ENCODE assay signal across 8 cellular contexts in genomic region chr4:2261853-2262144, GRCh38. TPM values are rescaled to one million over a fixed set of nuclear protein-coding genes. Genes with fewer than 3 reads are reported as not detected.
DNase-seq lines count a peak whose midpoint lies in the region; ATAC-seq and TF ChIP-seq lines count a peak whose summit lies in the region.

Gene MXD4, minus strand, starts transcription at chr4:2262109. Its CDS starts 129 bp downstream, at chr4:2261980.

- H3K27ac ChIP-seq in breast epithelium (peak within 1 kb of the TSS; percentile 86 to 96), liver (ENCODE audit: low read depth in 1 of 2, low read length in 2 of 2) (peak within 1 kb of the TSS; percentile 81 to 85), thoracic aorta (peak within 1 kb of the TSS; percentile 91 to 93)

- DNase-seq in GM12864 (ENCODE audit: low read depth): no peak
- DNase-seq in breast epithelium (ENCODE audit: low spot score in 2 of 2): no peak
- no peak for DNase-seq in thoracic aorta (ENCODE audit: low spot score)
- no peak for DNase-seq in AG20443 (ENCODE audit: low spot score)
- no peak for DNase-seq in DMS79 treated with DMSO at 0.1 percent for 48 hours (lab: John Stamatoyannopoulos, UW)

- H3K4me1 ChIP-seq in breast epithelium: peaks cover 17 to 22% of the 10 kb centered on the region in 2 donors
- H3K4me1 ChIP-seq in liver (ENCODE audit: control insufficient read depth in 4 of 4, insufficient read depth in 4 of 4, low read length in 3 of 4): peaks cover 8 to 48% (median 27%) of the 10 kb centered on the region in 4 donors
- H3K4me1 ChIP-seq in thoracic aorta (ENCODE audit: control insufficient read depth in 1 of 2, low read depth in 2 of 2): peaks cover 31 to 66% of the 10 kb centered on the region in 2 donors

- TF ChIP-seq POLR2A in breast epithelium (IDR thresholded peaks at IDR 0.05): no peak

- ATAC-seq in HG03442 (IDR thresholded peaks at IDR 0.05; ENCODE audit: unreplicated experiment) (peak; percentile 1), thoracic aorta (ENCODE audit: insufficient number of reproducible peaks, low FRiP score, low read depth) (no peak), HG02840 (IDR thresholded peaks at IDR 0.05; ENCODE audit: low FRiP score, unreplicated experiment) (no peak)

- TF ChIP-seq CTCF in GM12864 (IDR thresholded peaks at IDR 0.05; ENCODE audit: low read depth, low read length, missing control alignments) (no peak), breast epithelium (IDR thresholded peaks at IDR 0.05) (no peak), liver (IDR thresholded peaks at IDR 0.05; ENCODE audit: low read depth, low read length, missing input control) (no peak), thoracic aorta (IDR thresholded peaks at IDR 0.05) (no peak)

- no peak for TF ChIP-seq RAD21 in liver (IDR thresholded peaks at IDR 0.05)

- no peaks in the 10 kb centered on the region for H3K36me3 ChIP-seq in breast epithelium
- H3K36me3 ChIP-seq in liver (ENCODE audit: control insufficient read depth in 4 of 4, insufficient read depth in 3 of 4, low read depth in 1 of 4, low read length in 3 of 4): peaks cover 0 to 3% (median 1%) of the 10 kb centered on the region in 4 donors
- no peaks in the 10 kb centered on the region for H3K36me3 ChIP-seq in thoracic aorta

- WGBS in liver: under 1% methylated on average over 46 of the region's 46 CpGs

- H3K9me3 ChIP-seq in breast epithelium: no peaks in the 10 kb centered on the region
- H3K9me3 ChIP-seq in liver (ENCODE audit: control insufficient read depth in 4 of 4, low read length in 3 of 4): no peaks in the 10 kb centered on the region
- H3K9me3 ChIP-seq in thoracic aorta: no peaks in the 10 kb centered on the region

- peak within 1 kb of the TSS; percentile 48 to 49 for H3K9ac ChIP-seq in liver (ENCODE audit: low read depth in 1 of 2, low read length in 2 of 2)

- peak within 1 kb of the TSS; percentile 85 for H3K4me3 ChIP-seq in GM12864 (ENCODE audit: low read depth, low read length)
- H3K4me3 ChIP-seq in breast epithelium: peak within 1 kb of the TSS; percentile 90 to 99 (median 91)
- peak within 1 kb of the TSS; percentile 61 to 89 (median 79) for H3K4me3 ChIP-seq in liver (ENCODE audit: low read depth in 1 of 3, low read length in 3 of 3)
- H3K4me3 ChIP-seq in thoracic aorta: peak within 1 kb of the TSS; percentile 98

- intact Hi-C loops in breast epithelium (cut with DNase I; ENCODE audit: low total_unique reads): no loop called here

- H3K27me3 ChIP-seq in breast epithelium (no peaks in the 10 kb centered on the region), liver (ENCODE audit: control insufficient read depth in 4 of 4, insufficient read depth in 4 of 4, low read length in 3 of 4) (no peaks in the 10 kb centered on the region), thoracic aorta (replicated peaks; ENCODE audit: insufficient read depth) (no peaks in the 10 kb centered on the region)

TF ChIP-seq in liver, 16 proteins besides CTCF, POLR2A, EP300 and RAD21:
- no peak for TF ChIP-seq NR2F2 (IDR thresholded peaks at IDR 0.05)
- no peak for TF ChIP-seq GABPA (IDR thresholded peaks at IDR 0.05 in 1 of 2, conservative IDR thresholded peaks at IDR 0.05 in 1 of 2)
- TF ChIP-seq FOXA2 (IDR thresholded peaks at IDR 0.05): no peak
TF ChIP-seq in liver: peak in this region for 0.

RNA-seq across cellular contexts. Expression of gene MXD4, which starts in this region (rescaled TPM):
- 10 to 100 TPM; 34.7 to 55.8 (median 37.9) TPM for total RNA-seq in breast epithelium
- total RNA-seq in liver: 10 to 100 TPM; 17.0 to 19.6 TPM
- polyA plus RNA-seq in liver: 10 to 100 TPM in 1 of 2 donors, 1 to 10 TPM in 1; 6.5 to 14.8 TPM
- 100 to 1,000 TPM in 1 of 2 donors, 10 to 100 TPM in 1; 93.1 to 105 TPM for total RNA-seq in thoracic aorta
